In the genomic region with DNA sequence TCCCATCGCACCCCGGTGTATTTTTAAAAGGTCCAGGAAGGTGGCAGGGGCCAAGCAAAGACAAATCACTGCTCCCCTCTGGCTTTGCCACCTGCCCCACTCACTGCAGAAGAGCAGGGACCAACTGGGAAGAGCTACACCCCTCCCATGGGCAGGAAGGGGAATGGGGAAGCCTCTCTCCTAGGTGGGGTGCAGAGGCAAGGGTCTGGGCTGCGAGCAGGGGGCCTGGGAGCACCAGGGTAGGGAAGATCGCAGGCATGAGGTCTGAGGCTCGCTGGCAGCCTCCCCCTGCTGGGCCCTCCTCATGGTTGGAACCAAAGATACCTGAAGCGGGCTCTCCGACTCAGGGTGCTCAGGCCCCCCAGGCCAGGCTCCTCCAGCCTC, we compare ENCODE assay signal across 14 cellular contexts. TPM values are rescaled to one million over a fixed set of nuclear protein-coding genes. Genes with fewer than 3 reads are reported as not detected.
DNase-seq lines count a peak whose midpoint lies in the region; ATAC-seq and TF ChIP-seq lines count a peak whose summit lies in the region.
"Had no signal": no experiment of that assay in that cellular context is flagged by ENCODE, and none has a peak within 500 bp of the region (broad histone marks: within the 10 kb centered on the region; RNA-seq: fewer than 3 reads in every experiment).

No MANE protein-coding gene starts in this region.

- H3K4me1 ChIP-seq in Caco-2, result peaks cover 34% of the 10 kb centered on the region
- H3K4me1 ChIP-seq in ovary (ENCODE audit: insufficient read depth), result peaks cover 35% of the 10 kb centered on the region

- no peak for TF ChIP-seq POLR2A in ovary (IDR thresholded peaks at IDR 0.05)

- H3K4me1 Mint-ChIP-seq in Caco-2 (ENCODE audit: low read depth, unreplicated experiment), result peaks cover 23% of the 10 kb centered on the region
- peaks cover 33% of the 10 kb centered on the region for H3K4me1 Mint-ChIP-seq in WTC11
- H3K4me1 Mint-ChIP-seq in activated CD8-positive, alpha-beta memory T cell treated with anti-CD3 and anti-CD28 coated beads, Interleukin-2, amount 10 ng/mL, durations not matched to agents 7 days and 5 days, result peaks cover 33% of the 10 kb centered on the region

- no peak for TF ChIP-seq EP300 in ovary (IDR thresholded peaks at IDR 0.05)

- peaks cover 39% of the 10 kb centered on the region for H3K36me3 Mint-ChIP-seq in Caco-2 (ENCODE audit: insufficient read depth, unreplicated experiment)
- H3K36me3 Mint-ChIP-seq in WTC11, result peaks cover 4% of the 10 kb centered on the region; the same call in 1 of the 2 replicates
- peaks cover 2% of the 10 kb centered on the region for H3K36me3 Mint-ChIP-seq in activated CD8-positive, alpha-beta memory T cell treated with anti-CD3 and anti-CD28 coated beads, Interleukin-2, amount 10 ng/mL, durations not matched to agents 7 days and 5 days

- intact Hi-C loops in Caco-2 (cut with micrococcal nuclease; ENCODE audit: unreplicated experiment) (no loop called here), ovary (cut with DNase I) (loop anchor here in 1 of 4 donors (5.0 kb wide), 1 partner anchor 63 kb away; no protein-coding TSS in a partner anchor)

- H3K27ac ChIP-seq in ovary, result peak overlapping the region in 1 of 2 donors; percentile 66
- H3K27ac ChIP-seq: KMS-11 had no signal

- H3K4me3 Mint-ChIP-seq in Caco-2 (ENCODE audit: unreplicated experiment) (no peak overlapping the region), WTC11 (peak overlapping the region; percentile 51)
- no peak overlapping the region for H3K4me3 Mint-ChIP-seq in activated CD8-positive, alpha-beta memory T cell treated with anti-CD3 and anti-CD28 coated beads, Interleukin-2, amount 10 ng/mL, durations not matched to agents 7 days and 5 days

- DNase-seq in Caco-2, result no peak
- no peak for DNase-seq in WTC11 (ENCODE audit: low spot score)
- no peak for DNase-seq in fibroblast of the aortic adventitia (ENCODE audit: low read depth)
- DNase-seq in ovary, result no peak
- no peak for DNase-seq in NCI-H1092 (lab: John Stamatoyannopoulos, UW)
- DNase-seq in activated CD8-positive, alpha-beta memory T cell treated with anti-CD3 and anti-CD28 coated beads, Interleukin-2, amount 10 ng/mL, durations not matched to agents 7 days and 5 days, result no peak
- DNase-seq in NCI-H2227 (lab: John Stamatoyannopoulos, UW; ENCODE audit: unreplicated experiment), result no peak
- DNase-seq: activated CD8-positive, alpha-beta memory T cell treated with anti-CD3 and anti-CD28 coated beads for 24 hours; NCI-H1930; stimulated activated CD8-positive, alpha-beta memory T cell treated with anti-CD3 and anti-CD28 coated beads, Interleukin-4, amount 100 ng/mL, for 48 hours had no signal

- H3K9me3 ChIP-seq in Caco-2 (no peaks in the 10 kb centered on the region), ovary (no peaks in the 10 kb centered on the region)
- H3K9me3 ChIP-seq: ascending aorta had no signal

- H3K27ac Mint-ChIP-seq in Caco-2 (ENCODE audit: unreplicated experiment) (peak overlapping the region; percentile 76), WTC11 (peak overlapping the region; percentile 91)
- no peak overlapping the region for H3K27ac Mint-ChIP-seq in activated CD8-positive, alpha-beta memory T cell treated with anti-CD3 and anti-CD28 coated beads, Interleukin-2, amount 10 ng/mL, durations not matched to agents 7 days and 5 days

- POLR2A ChIA-PET in Caco-2 (lab: Charles Lee) (no interaction called here), WTC11 (lab: Charles Lee) (no interaction called here)

- H3K4me3 ChIP-seq in Caco-2 (ENCODE audit: low read depth, low read length) (no peak overlapping the region), fibroblast of the aortic adventitia (ENCODE audit: low read depth, low read length) (peak overlapping the region; percentile 37), ovary (peak overlapping the region; percentile 11)

- no peak for TF ChIP-seq CTCF in Caco-2 (IDR thresholded peaks at IDR 0.05; ENCODE audit: insufficient read depth in 1 of 2, low read depth in 1 of 2, low read length in 1 of 2, severe bottlenecking in 1 of 2, unreplicated experiment in 1 of 2)
- no peak for TF ChIP-seq CTCF in WTC11 (IDR thresholded peaks at IDR 0.05)
- TF ChIP-seq CTCF in fibroblast of the aortic adventitia (IDR thresholded peaks at IDR 0.05; ENCODE audit: insufficient read depth, low read length), result no peak
- TF ChIP-seq CTCF in ovary (IDR thresholded peaks at IDR 0.05), result no peak

- H3K27me3 ChIP-seq in Caco-2 (replicated peaks; ENCODE audit: control insufficient read depth, insufficient read depth, low read length), result no peaks in the 10 kb centered on the region
- H3K27me3 ChIP-seq in ovary, result no peaks in the 10 kb centered on the region
- H3K27me3 ChIP-seq: ascending aorta had no signal

- 74 to 89% (median 87%) methylated on average over 6 to 7 of the region's 7 CpGs for WGBS in ovary, 3 donors

- BruUV-seq in Caco-2 (replicated peaks; lab: Mats Ljungman, UMichigan), result no TSS peak

- H3K36me3 ChIP-seq in Caco-2 (ENCODE audit: control insufficient read depth, insufficient read depth, low read length) (no peaks in the 10 kb centered on the region; the same call in 1 of the 2 replicates), ovary (no peaks in the 10 kb centered on the region)

- CTCF ChIA-PET in Caco-2 (lab: Charles Lee), result interaction anchor here (0.6 kb wide), 1 partner anchor 39 kb away, joined by 4 read pairs; no protein-coding TSS in a partner anchor
- CTCF ChIA-PET in WTC11 (lab: Charles Lee), result interaction anchor here (0.6 to 2.3 kb wide), 11 partner anchors 9 to 345 kb away, joined by 3 to 10 read pairs (median 5); no protein-coding TSS in a partner anchor
- CTCF ChIA-PET in activated CD8-positive, alpha-beta memory T cell treated with anti-CD3 and anti-CD28 coated beads, Interleukin-2, amount 10 ng/mL, durations not matched to agents 7 days and 5 days (lab: Charles Lee), result interaction anchor here (1.5 kb wide), 1 partner anchor 12 kb away, joined by 5 read pairs; no protein-coding TSS in a partner anchor

- ATAC-seq in WTC11 (peak; percentile 3; the same call in 1 of the 2 replicates), HG03378 (IDR thresholded peaks at IDR 0.05; ENCODE audit: unreplicated experiment) (no peak)
- ATAC-seq in activated CD8-positive, alpha-beta memory T cell treated with anti-CD3 and anti-CD28 coated beads, Interleukin-2, amount 10 ng/mL, durations not matched to agents 7 days and 5 days, result no peak

- no peaks in the 10 kb centered on the region for H3K9me3 Mint-ChIP-seq in Caco-2 (ENCODE audit: unreplicated experiment)
- H3K9me3 Mint-ChIP-seq in WTC11, result no peaks in the 10 kb centered on the region
- H3K9me3 Mint-ChIP-seq in activated CD8-positive, alpha-beta memory T cell treated with anti-CD3 and anti-CD28 coated beads, Interleukin-2, amount 10 ng/mL, durations not matched to agents 7 days and 5 days (ENCODE audit: low read depth), result no peaks in the 10 kb centered on the region
- H3K9me3 Mint-ChIP-seq: nephron had no signal

- H3K27me3 Mint-ChIP-seq in Caco-2 (ENCODE audit: insufficient read depth, unreplicated experiment) (no peaks in the 10 kb centered on the region), WTC11 (ENCODE audit: low read depth) (no peaks in the 10 kb centered on the region)
- no peaks in the 10 kb centered on the region for H3K27me3 Mint-ChIP-seq in activated CD8-positive, alpha-beta memory T cell treated with anti-CD3 and anti-CD28 coated beads, Interleukin-2, amount 10 ng/mL, durations not matched to agents 7 days and 5 days

TF ChIP-seq in WTC11, 78 proteins besides CTCF, POLR2A, EP300 and RAD21 (continues in another document):
- TF ChIP-seq ZNF232 (CRISPR knock-in tag; IDR thresholded peaks at IDR 0.05) (no peak), JUN (CRISPR knock-in tag; IDR thresholded peaks at IDR 0.05) (no peak), ZNF671 (CRISPR knock-in tag; IDR thresholded peaks at IDR 0.05) (no peak), TP53 (CRISPR knock-in tag; IDR thresholded peaks at IDR 0.05) (no peak), SP1 (CRISPR knock-in tag; conservative IDR thresholded peaks at IDR 0.05) (no peak)
- TF ChIP-seq, protein P1, sequence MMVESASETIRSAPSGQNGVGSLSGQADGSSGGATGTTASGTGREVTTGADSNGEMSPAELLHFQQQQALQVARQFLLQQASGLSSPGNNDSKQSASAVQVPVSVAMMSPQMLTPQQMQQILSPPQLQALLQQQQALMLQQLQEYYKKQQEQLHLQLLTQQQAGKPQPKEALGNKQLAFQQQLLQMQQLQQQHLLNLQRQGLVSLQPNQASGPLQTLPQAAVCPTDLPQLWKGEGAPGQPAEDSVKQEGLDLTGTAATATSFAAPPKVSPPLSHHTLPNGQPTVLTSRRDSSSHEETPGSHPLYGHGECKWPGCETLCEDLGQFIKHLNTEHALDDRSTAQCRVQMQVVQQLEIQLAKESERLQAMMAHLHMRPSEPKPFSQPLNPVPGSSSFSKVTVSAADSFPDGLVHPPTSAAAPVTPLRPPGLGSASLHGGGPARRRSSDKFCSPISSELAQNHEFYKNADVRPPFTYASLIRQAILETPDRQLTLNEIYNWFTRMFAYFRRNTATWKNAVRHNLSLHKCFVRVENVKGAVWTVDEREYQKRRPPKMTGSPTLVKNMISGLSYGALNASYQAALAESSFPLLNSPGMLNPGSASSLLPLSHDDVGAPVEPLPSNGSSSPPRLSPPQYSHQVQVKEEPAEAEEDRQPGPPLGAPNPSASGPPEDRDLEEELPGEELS (CRISPR knock-in tag; IDR thresholded peaks at IDR 0.05), result no peak
- TF ChIP-seq, protein P2, sequence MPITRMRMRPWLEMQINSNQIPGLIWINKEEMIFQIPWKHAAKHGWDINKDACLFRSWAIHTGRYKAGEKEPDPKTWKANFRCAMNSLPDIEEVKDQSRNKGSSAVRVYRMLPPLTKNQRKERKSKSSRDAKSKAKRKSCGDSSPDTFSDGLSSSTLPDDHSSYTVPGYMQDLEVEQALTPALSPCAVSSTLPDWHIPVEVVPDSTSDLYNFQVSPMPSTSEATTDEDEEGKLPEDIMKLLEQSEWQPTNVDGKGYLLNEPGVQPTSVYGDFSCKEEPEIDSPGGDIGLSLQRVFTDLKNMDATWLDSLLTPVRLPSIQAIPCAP (CRISPR knock-in tag; IDR thresholded peaks at IDR 0.05), result no peak

RNA-seq across cellular contexts. Expression of gene PISD, which starts 36.8 kb away (rescaled TPM):
- total RNA-seq in Caco-2 (2022), result 56.7 and 58.7 TPM in 2 replicates
- total RNA-seq in WTC11 (2021), result 49.4 to 55.7 TPM (median 50.3 TPM) in 3 replicates
- 21.3 and 25.5 TPM in 2 replicates for total RNA-seq in fibroblast of the aortic adventitia (ENCODE audit: low replicate concordance)
- total RNA-seq in ovary, result 10 to 100 TPM; 18.8 to 60.2 (median 34.1) TPM
- polyA plus RNA-seq in ovary, result 10 to 100 TPM; 12.0 to 19.4 TPM
- total RNA-seq in activated CD8-positive, alpha-beta memory T cell treated with anti-CD3 and anti-CD28 coated beads, Interleukin-2, amount 10 ng/mL, durations not matched to agents 7 days and 5 days, result 10 to 100 TPM; 34.7 to 40.0 TPM
